8 cellular contexts compared by ENCODE assay signal in genomic region chr12:11545438-11546330, GRCh38.
DNase-seq lines count a peak whose midpoint lies in the region; ATAC-seq lines count a peak whose summit lies in the region.

No MANE protein-coding gene starts in this region.

- in situ Hi-C loops in G401 (cut with HindIII; ENCODE audit: low sequenced_read_pairs), result no loop called here

- H3K27ac Mint-ChIP-seq in central memory CD8-positive, alpha-beta T cell (ENCODE audit: low read depth), result peak overlapping the region; percentile 89
- H3K27ac Mint-ChIP-seq in stimulated activated effector memory CD8-positive, alpha-beta T cell treated with anti-CD3 and anti-CD28 coated beads, Interleukin-12 subunit alpha, Interleukin-12 subunit beta, amount 100 ng/mL, for 72 hours, result peak overlapping the region; percentile 78

- H3K27me3 Mint-ChIP-seq in central memory CD8-positive, alpha-beta T cell, result no peaks in the 10 kb centered on the region

- H3K36me3 ChIP-seq in SK-N-MC (ENCODE audit: insufficient read depth, low read length), result no peaks in the 10 kb centered on the region

- H3K9me3 ChIP-seq in SK-N-MC (ENCODE audit: low read depth, low read length), result no peaks in the 10 kb centered on the region

- H3K9ac ChIP-seq in SK-N-MC (ENCODE audit: insufficient read length), result no peak overlapping the region

- peak overlapping the region; percentile 65 for H3K27ac ChIP-seq in SK-N-MC

- peak; percentile 83 for ATAC-seq in GM18520 (IDR thresholded peaks at IDR 0.05; ENCODE audit: unreplicated experiment)
- ATAC-seq in HG02610 (IDR thresholded peaks at IDR 0.05; ENCODE audit: unreplicated experiment), result peak; percentile 90
- ATAC-seq in central memory CD8-positive, alpha-beta T cell (replicated peaks; ENCODE audit: extremely low read depth, poor library complexity, severe bottlenecking), result peak; percentile 82
- peak; percentile 90 for ATAC-seq in stimulated activated effector memory CD8-positive, alpha-beta T cell treated with anti-CD3 and anti-CD28 coated beads, Interleukin-12 subunit alpha, Interleukin-12 subunit beta, amount 100 ng/mL, for 72 hours

- no peak for DNase-seq in SK-N-MC (ENCODE audit: low read depth, low spot score)
- peak; percentile 23 to 40 for DNase-seq in central memory CD8-positive, alpha-beta T cell (ENCODE audit: low spot score in 2 of 2)
- peak in 1 of 2 donors; percentile 62 for DNase-seq in stimulated activated effector memory CD8-positive, alpha-beta T cell treated with anti-CD3 and anti-CD28 coated beads, Interleukin-12 subunit alpha, Interleukin-12 subunit beta, amount 100 ng/mL, for 72 hours (ENCODE audit: low spot score in 2 of 2)
- no peak for DNase-seq in 8988T
- DNase-seq in G401 (ENCODE audit: low spot score), result no peak
- DNase-seq in SIG-M5 treated with dmso at 0.1 percent for 504 hours (lab: John Stamatoyannopoulos, UW; ENCODE audit: unreplicated experiment), result no peak

- peak overlapping the region; percentile 6; the same call in 1 of the 2 replicates for H3K4me3 ChIP-seq in SK-N-MC

- peak overlapping the region; percentile 58 for H3K4me3 Mint-ChIP-seq in central memory CD8-positive, alpha-beta T cell
- peak overlapping the region; percentile 47 for H3K4me3 Mint-ChIP-seq in stimulated activated effector memory CD8-positive, alpha-beta T cell treated with anti-CD3 and anti-CD28 coated beads, Interleukin-12 subunit alpha, Interleukin-12 subunit beta, amount 100 ng/mL, for 72 hours

- H3K9me3 Mint-ChIP-seq in central memory CD8-positive, alpha-beta T cell, result no peaks in the 10 kb centered on the region
- H3K9me3 Mint-ChIP-seq in stimulated activated effector memory CD8-positive, alpha-beta T cell treated with anti-CD3 and anti-CD28 coated beads, Interleukin-12 subunit alpha, Interleukin-12 subunit beta, amount 100 ng/mL, for 72 hours, result no peaks in the 10 kb centered on the region

- H3K36me3 Mint-ChIP-seq in central memory CD8-positive, alpha-beta T cell (ENCODE audit: insufficient read depth), result no peaks in the 10 kb centered on the region
- H3K36me3 Mint-ChIP-seq in stimulated activated effector memory CD8-positive, alpha-beta T cell treated with anti-CD3 and anti-CD28 coated beads, Interleukin-12 subunit alpha, Interleukin-12 subunit beta, amount 100 ng/mL, for 72 hours, result no peaks in the 10 kb centered on the region

- H3K4me1 Mint-ChIP-seq in central memory CD8-positive, alpha-beta T cell, result peaks cover 13% of the 10 kb centered on the region
- peaks cover 16% of the 10 kb centered on the region for H3K4me1 Mint-ChIP-seq in stimulated activated effector memory CD8-positive, alpha-beta T cell treated with anti-CD3 and anti-CD28 coated beads, Interleukin-12 subunit alpha, Interleukin-12 subunit beta, amount 100 ng/mL, for 72 hours

Comparison
In these comparisons a context has a peak if more than half of its experiments do, and no peak if none do; other contexts are left out.
1. DNase-seq: peak in central memory CD8-positive, alpha-beta T cell (2 of 2); none in SK-N-MC (single experiment), 8988T (single experiment), G401 (single experiment) and SIG-M5 treated with dmso at 0.1 percent for 504 hours (single experiment).
2. Peak in every context shown above with its lines, with median percentiles within 50 percentile points of each other: ATAC-seq.